3 cellular contexts compared by ENCODE assay signal in genomic region chr13:113374511-113375175, GRCh38.
TF ChIP-seq lines count a peak whose summit lies in the region.

No MANE protein-coding gene starts in this region.

TF ChIP-seq in SK-N-SH, 30 proteins besides CTCF, POLR2A, EP300 and RAD21:
- TF ChIP-seq ELF1 (IDR thresholded peaks at IDR 0.05) = no peak
- TF ChIP-seq NRF1 (IDR thresholded peaks at IDR 0.05; ENCODE audit: low read depth, low read length) = no peak
- TF ChIP-seq TEAD4 (IDR thresholded peaks at IDR 0.05; ENCODE audit: borderline replicate concordance, insufficient read depth) = no peak
- no peak for TF ChIP-seq FOSL2 (IDR thresholded peaks at IDR 0.05; ENCODE audit: borderline replicate concordance, low read depth)
- no peak for TF ChIP-seq GATA2 (CRISPR knock-in tag; IDR thresholded peaks at IDR 0.05)
- no peak for TF ChIP-seq USF1 (IDR thresholded peaks at IDR 0.05; ENCODE audit: borderline replicate concordance, low read depth)
- no peak for TF ChIP-seq RFX5 (IDR thresholded peaks at IDR 0.05; ENCODE audit: low read length)
- no peak for TF ChIP-seq CHD2 (IDR thresholded peaks at IDR 0.05; ENCODE audit: low read length, partially characterized antibody)
TF ChIP-seq in SK-N-SH: peak in this region for 0.

TF ChIP-seq in SK-N-SH treated with all-trans-retinoic acid at 6 μM for 48 hours, 23 proteins besides CTCF, POLR2A, EP300 and RAD21:
- TF ChIP-seq ZC3H10 (CRISPR knock-in tag; IDR thresholded peaks at IDR 0.05) = no peak
- TF ChIP-seq CSDC2 (CRISPR knock-in tag; IDR thresholded peaks at IDR 0.05) = no peak
- TF ChIP-seq RARB (CRISPR knock-in tag; IDR thresholded peaks at IDR 0.05) = no peak

TF ChIP-seq in K562, 482 proteins besides CTCF, POLR2A, EP300 and RAD21:
- TF ChIP-seq EGR1 (conservative IDR thresholded peaks at IDR 0.05) (peak; percentile 73), ZNF217 (CRISPR knock-in tag; IDR thresholded peaks at IDR 0.05) (no peak)
